15 cellular contexts compared by ENCODE assay signal in the genomic region with DNA sequence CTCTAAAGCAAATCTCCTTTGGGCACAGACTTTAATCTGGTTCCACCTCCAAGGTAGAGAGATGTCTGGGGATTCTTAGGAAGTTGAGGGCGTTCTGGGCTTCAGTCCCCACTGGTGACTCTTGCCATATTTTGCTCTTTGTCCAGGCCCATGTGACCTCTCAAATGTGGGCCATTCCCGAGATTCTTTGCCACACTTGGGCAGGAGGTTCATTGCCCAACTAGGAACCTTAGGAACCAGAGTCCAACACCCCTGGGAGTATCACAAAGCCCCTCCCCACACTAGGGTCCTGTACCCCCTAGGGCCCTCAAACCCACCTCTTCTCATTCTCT. TPM values are rescaled to one million over a fixed set of nuclear protein-coding genes. Genes with fewer than 3 reads are reported as not detected.
"Had no signal": no experiment of that assay in that cellular context is flagged by ENCODE, and none has a peak within 500 bp of the region (broad histone marks: within the 10 kb centered on the region; RNA-seq: fewer than 3 reads in every experiment).

No MANE protein-coding gene starts in this region.

- H3K27me3 ChIP-seq: cardiac muscle cell, neutrophil, tibial nerve had no signal

- H3K36me3 ChIP-seq: cardiac muscle cell, heart left ventricle, neutrophil, tibial nerve had no signal

- H3K79me2 ChIP-seq: parathyroid adenoma had no signal

- H3K9ac ChIP-seq: parathyroid adenoma had no signal

- H3K4me1 ChIP-seq: heart left ventricle, parathyroid adenoma had no signal

- H3K4me3 ChIP-seq: cardiac muscle cell, heart left ventricle, lung, tibial nerve had no signal

- H3K27ac ChIP-seq: cardiac muscle cell, heart left ventricle, neutrophil, parathyroid adenoma had no signal

- H2AFZ ChIP-seq: parathyroid adenoma had no signal

- H3K9me3 ChIP-seq: heart left ventricle, neutrophil, tibial nerve had no signal

RNA-seq across cellular contexts. Expression of gene KRT14, which starts 6.5 kb away (rescaled TPM):
- total RNA-seq: activated CD4-positive, alpha-beta memory T cell treated with anti-CD3 and anti-CD28 coated beads for 36 hours; activated CD4-positive, alpha-beta T cell treated with anti-CD3 and anti-CD28 coated beads for 36 hours; activated CD8-positive, alpha-beta memory T cell treated with anti-CD3 and anti-CD28 coated beads, Interleukin-2, amount 10 ng/mL, durations not matched to agents 7 days and 5 days; activated naive CD4-positive, alpha-beta T cell treated with anti-CD3 and anti-CD28 coated beads for 36 hours; activated T-helper 2 cell treated with anti-CD3 and anti-CD28 coated beads, Interferon-gamma antibody, Interleukin-2, Interleukin-4, amounts not matched to agents 10 μg/mL and 5 μg/mL and 100 μg/mL, durations not matched to agents 14 hours and 24 hours and 36 hours; cardiac muscle cell; fibroblast of lung; frontal cortex; T-helper 17 cell had no signal
- polyA plus RNA-seq: heart left ventricle had no signal

RNA-seq across cellular contexts. Expression of gene KRT9, which starts 8.4 kb away (rescaled TPM):
- total RNA-seq: activated CD4-positive, alpha-beta memory T cell treated with anti-CD3 and anti-CD28 coated beads for 36 hours; activated CD4-positive, alpha-beta T cell treated with anti-CD3 and anti-CD28 coated beads for 36 hours; activated CD8-positive, alpha-beta memory T cell treated with anti-CD3 and anti-CD28 coated beads, Interleukin-2, amount 10 ng/mL, durations not matched to agents 7 days and 5 days; activated naive CD4-positive, alpha-beta T cell treated with anti-CD3 and anti-CD28 coated beads for 36 hours; activated T-helper 2 cell treated with anti-CD3 and anti-CD28 coated beads, Interferon-gamma antibody, Interleukin-2, Interleukin-4, amounts not matched to agents 10 μg/mL and 5 μg/mL and 100 μg/mL, durations not matched to agents 14 hours and 24 hours and 36 hours; cardiac muscle cell; fibroblast of lung; frontal cortex; heart left ventricle; lung; renal cortical epithelial cell; T-helper 17 cell; tibial nerve had no signal
- polyA plus RNA-seq: cardiac muscle cell, fibroblast of lung, heart left ventricle, lung had no signal

RNA-seq across cellular contexts. Expression of gene KRT16, which starts 32.4 kb away (rescaled TPM):
- total RNA-seq: activated CD4-positive, alpha-beta memory T cell treated with anti-CD3 and anti-CD28 coated beads for 36 hours; activated CD4-positive, alpha-beta T cell treated with anti-CD3 and anti-CD28 coated beads for 36 hours; activated CD8-positive, alpha-beta memory T cell treated with anti-CD3 and anti-CD28 coated beads, Interleukin-2, amount 10 ng/mL, durations not matched to agents 7 days and 5 days; activated naive CD4-positive, alpha-beta T cell treated with anti-CD3 and anti-CD28 coated beads for 36 hours; activated T-helper 2 cell treated with anti-CD3 and anti-CD28 coated beads, Interferon-gamma antibody, Interleukin-2, Interleukin-4, amounts not matched to agents 10 μg/mL and 5 μg/mL and 100 μg/mL, durations not matched to agents 14 hours and 24 hours and 36 hours; cardiac muscle cell; fibroblast of lung; frontal cortex; heart left ventricle; T-helper 17 cell had no signal

RNA-seq across cellular contexts. Expression of gene KRT17, which starts 44.2 kb away (rescaled TPM):
- total RNA-seq: activated CD4-positive, alpha-beta memory T cell treated with anti-CD3 and anti-CD28 coated beads for 36 hours; activated CD4-positive, alpha-beta T cell treated with anti-CD3 and anti-CD28 coated beads for 36 hours; activated naive CD4-positive, alpha-beta T cell treated with anti-CD3 and anti-CD28 coated beads for 36 hours; activated T-helper 2 cell treated with anti-CD3 and anti-CD28 coated beads, Interferon-gamma antibody, Interleukin-2, Interleukin-4, amounts not matched to agents 10 μg/mL and 5 μg/mL and 100 μg/mL, durations not matched to agents 14 hours and 24 hours and 36 hours; cardiac muscle cell; T-helper 17 cell had no signal
- polyA plus RNA-seq: heart left ventricle had no signal

RNA-seq across cellular contexts. Expression of gene KRT19, which starts 52.1 kb away (rescaled TPM):
- total RNA-seq: activated CD4-positive, alpha-beta memory T cell treated with anti-CD3 and anti-CD28 coated beads for 36 hours; activated CD4-positive, alpha-beta T cell treated with anti-CD3 and anti-CD28 coated beads for 36 hours; activated CD8-positive, alpha-beta memory T cell treated with anti-CD3 and anti-CD28 coated beads, Interleukin-2, amount 10 ng/mL, durations not matched to agents 7 days and 5 days; activated naive CD4-positive, alpha-beta T cell treated with anti-CD3 and anti-CD28 coated beads for 36 hours; activated T-helper 2 cell treated with anti-CD3 and anti-CD28 coated beads, Interferon-gamma antibody, Interleukin-2, Interleukin-4, amounts not matched to agents 10 μg/mL and 5 μg/mL and 100 μg/mL, durations not matched to agents 14 hours and 24 hours and 36 hours; T-helper 17 cell had no signal
